ENCODE assay signal across 1 cellular context in genomic region chr1:209993061-209993830, GRCh38.
TF ChIP-seq lines count a peak whose summit lies in the region.

No MANE protein-coding gene starts in this region.

TF ChIP-seq in HepG2, 621 proteins besides CTCF, POLR2A, EP300 and RAD21 (continued from another document):
- TF ChIP-seq ZSCAN5A (CRISPR knock-in tag; IDR thresholded peaks at IDR 0.05; ENCODE audit: borderline replicate concordance) (no peak), ZNF574 (CRISPR knock-in tag; IDR thresholded peaks at IDR 0.05) (no peak), ISX (CRISPR knock-in tag; conservative IDR thresholded peaks at IDR 0.05) (no peak), ZBTB42 (CRISPR knock-in tag; IDR thresholded peaks at IDR 0.05) (no peak)
